8 cellular contexts compared by ENCODE assay signal in genomic region chr5:134648425-134649162, GRCh38. TPM values are rescaled to one million over a fixed set of nuclear protein-coding genes. Genes with fewer than 3 reads are reported as not detected.
DNase-seq lines count a peak whose midpoint lies in the region; ATAC-seq, FAIRE-seq and TF ChIP-seq lines count a peak whose summit lies in the region.

TSS of gene SEC24A (plus strand) at chr5:134648785. CDS start at chr5:134649077, 292 bp downstream.

- intact Hi-C loops in T-helper 1 cell treated with Interleukin-12 subunit alpha and Interleukin-12 subunit beta and Interleukin-4 antibody, amounts not matched to agents 30 ng/mL and 1 ng/mL, for 36 hours (cut with micrococcal nuclease): loop anchor here (1.0 to 2.0 kb wide), 14 partner anchors 16 to 680 kb away; partner anchors contain the start of genes C5orf15, C5orf24, CAMLG and DDX46
- intact Hi-C loops in heart right ventricle (cut with DNase I) (loop anchor here in 2 of 10 donors (1.0 to 2.0 kb wide), 2 partner anchors 16 to 17 kb away; partner anchors contain the start of gene SAR1B (in 1 of the 2)), posterior vena cava (cut with DNase I) (no loop called here)

- H3K27ac ChIP-seq in heart right ventricle (peak within 1 kb of the TSS; percentile 88 to 99 (median 94)), upper lobe of left lung (peak within 1 kb of the TSS; percentile 94 to 96 (median 95))

- H3K4me1 ChIP-seq in heart right ventricle (peaks cover 9 to 42% (median 40%) of the 10 kb centered on the region in 9 donors), upper lobe of left lung (peaks cover 23 to 37% (median 28%) of the 10 kb centered on the region in 4 donors)

- peak; percentile 92 for DNase-seq in GM12892 (ENCODE audit: insufficient read length)
- peak; percentile 3 for DNase-seq in NCI-H1436 treated with DMSO at 0.1 percent for 48 hours (lab: John Stamatoyannopoulos, UW)
- DNase-seq in amniotic epithelial cell (ENCODE audit: low read depth): peak; percentile 80
- peak; percentile 85 to 90 for DNase-seq in heart right ventricle
- DNase-seq in posterior vena cava (ENCODE audit: low spot score): peak; percentile 97
- peak; percentile 97 to 98 for DNase-seq in upper lobe of left lung

- H3K27me3 ChIP-seq in heart right ventricle: no peaks in the 10 kb centered on the region
- H3K27me3 ChIP-seq in upper lobe of left lung: no peaks in the 10 kb centered on the region

- peak in 1 of 4 donors; percentile 73 for TF ChIP-seq EP300 in upper lobe of left lung (IDR thresholded peaks at IDR 0.05)

- peak; percentile 95 for FAIRE-seq in GM12892 (lab: Jason Lieb, UNC)

- ATAC-seq in HG02763 (IDR thresholded peaks at IDR 0.05; ENCODE audit: unreplicated experiment) (peak; percentile 79), heart right ventricle (peak; percentile 95 to 98 (median 96)), upper lobe of left lung (ENCODE audit: low FRiP score in 2 of 2) (peak; percentile 92 to 97)

- TF ChIP-seq CTCF in heart right ventricle (IDR thresholded peaks at IDR 0.05) (no peak), upper lobe of left lung (IDR thresholded peaks at IDR 0.05) (peak in 3 of 6 experiments; percentile 8 to 27 (median 20))

- peak within 1 kb of the TSS; percentile 71 to 99 (median 88) for H3K4me3 ChIP-seq in heart right ventricle
- peak within 1 kb of the TSS; percentile 80 to 93 (median 85) for H3K4me3 ChIP-seq in upper lobe of left lung

- H3K36me3 ChIP-seq in heart right ventricle: peaks cover 0 to 10% (median 0%) of the 10 kb centered on the region in 9 donors
- H3K36me3 ChIP-seq in upper lobe of left lung: no peaks in the 10 kb centered on the region

- WGBS in heart right ventricle, 2 donors: 0 to 1% methylated on average over 56 to 69 of the region's 69 CpGs
- WGBS in upper lobe of left lung, 2 donors: 0 to 1% methylated on average over 8 to 61 of the region's 69 CpGs

- TF ChIP-seq POLR2A in GM12892 (IDR thresholded peaks at IDR 0.05; ENCODE audit: low read depth, low read length) (peak; percentile 97), upper lobe of left lung (IDR thresholded peaks at IDR 0.05) (peak in 3 of 4 donors; percentile 81 to 90 (median 82))

- H3K9me3 ChIP-seq in heart right ventricle (no peaks in the 10 kb centered on the region), upper lobe of left lung (no peaks in the 10 kb centered on the region)

RNA-seq across cellular contexts. Expression of gene SEC24A, which starts in this region (rescaled TPM):
- polyA plus RNA-seq in GM12892 (2012; ENCODE audit: missing spikeins): 23.8 TPM
- total RNA-seq in T-helper 1 cell treated with Interleukin-12 subunit alpha and Interleukin-12 subunit beta and Interleukin-4 antibody, amounts not matched to agents 30 ng/mL and 1 ng/mL, for 36 hours: 32.0 and 33.2 TPM in 2 replicates
- total RNA-seq in heart right ventricle: 10 to 100 TPM in 3 of 10 donors, 1 to 10 TPM in 7; 7.0 to 13.7 (median 9.1) TPM
- polyA plus RNA-seq in heart right ventricle: 1 to 10 TPM; 2.6 to 3.7 TPM
- 10 to 100 TPM; 22.2 to 27.4 TPM for total RNA-seq in posterior vena cava
- total RNA-seq in upper lobe of left lung: 10 to 100 TPM in 4 of 6 donors, 1 to 10 TPM in 2; 3.8 to 23.4 (median 16.8) TPM

Comparison
In these comparisons a context has a peak if more than half of its experiments do, and no peak if none do; other contexts are left out.
1. Peak in every context shown above with its lines: DNase-seq, ATAC-seq, H3K4me3 ChIP-seq and H3K27ac ChIP-seq.
2. DNase-seq: peak in every context shown above with its lines; median percentile 98 in upper lobe of left lung; 97 in posterior vena cava; 92 in GM12892; 88 in heart right ventricle; 80 in amniotic epithelial cell; 3 in NCI-H1436 treated with DMSO at 0.1 percent for 48 hours.